ENCODE assay signal across 1 cellular context in the genomic region with DNA sequence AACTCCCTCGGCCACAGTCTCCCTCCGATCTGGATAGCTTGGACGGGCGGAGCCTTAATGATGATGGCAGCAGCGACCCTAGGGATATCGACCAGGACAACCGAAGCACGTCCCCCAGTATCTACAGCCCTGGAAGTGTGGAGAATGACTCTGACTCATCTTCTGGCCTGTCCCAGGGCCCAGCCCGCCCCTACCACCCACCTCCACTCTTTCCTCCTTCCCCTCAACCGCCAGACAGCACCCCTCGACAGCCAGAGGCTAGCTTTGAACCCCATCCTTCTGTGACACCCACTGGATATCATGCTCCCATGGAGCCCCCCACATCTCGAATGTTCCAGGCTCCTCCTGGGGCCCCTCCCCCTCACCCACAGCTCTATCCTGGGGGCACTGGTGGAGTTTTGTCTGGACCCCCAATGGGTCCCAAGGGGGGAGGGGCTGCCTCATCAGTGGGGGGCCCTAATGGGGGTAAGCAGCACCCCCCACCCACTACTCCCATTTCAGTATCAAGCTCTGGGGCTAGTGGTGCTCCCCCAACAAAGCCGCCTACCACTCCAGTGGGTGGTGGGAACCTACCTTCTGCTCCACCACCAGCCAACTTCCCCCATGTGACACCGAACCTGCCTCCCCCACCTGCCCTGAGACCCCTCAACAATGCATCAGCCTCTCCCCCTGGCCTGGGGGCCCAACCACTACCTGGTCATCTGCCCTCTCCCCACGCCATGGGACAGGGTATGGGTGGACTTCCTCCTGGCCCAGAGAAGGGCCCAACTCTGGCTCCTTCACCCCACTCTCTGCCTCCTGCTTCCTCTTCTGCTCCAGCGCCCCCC.
TF ChIP-seq lines count a peak whose summit lies in the region.

No MANE protein-coding gene starts in this region.

TF ChIP-seq in GM23338, 12 proteins besides CTCF, POLR2A, EP300 and RAD21 (continued from another document):
- TF ChIP-seq, protein P1, sequence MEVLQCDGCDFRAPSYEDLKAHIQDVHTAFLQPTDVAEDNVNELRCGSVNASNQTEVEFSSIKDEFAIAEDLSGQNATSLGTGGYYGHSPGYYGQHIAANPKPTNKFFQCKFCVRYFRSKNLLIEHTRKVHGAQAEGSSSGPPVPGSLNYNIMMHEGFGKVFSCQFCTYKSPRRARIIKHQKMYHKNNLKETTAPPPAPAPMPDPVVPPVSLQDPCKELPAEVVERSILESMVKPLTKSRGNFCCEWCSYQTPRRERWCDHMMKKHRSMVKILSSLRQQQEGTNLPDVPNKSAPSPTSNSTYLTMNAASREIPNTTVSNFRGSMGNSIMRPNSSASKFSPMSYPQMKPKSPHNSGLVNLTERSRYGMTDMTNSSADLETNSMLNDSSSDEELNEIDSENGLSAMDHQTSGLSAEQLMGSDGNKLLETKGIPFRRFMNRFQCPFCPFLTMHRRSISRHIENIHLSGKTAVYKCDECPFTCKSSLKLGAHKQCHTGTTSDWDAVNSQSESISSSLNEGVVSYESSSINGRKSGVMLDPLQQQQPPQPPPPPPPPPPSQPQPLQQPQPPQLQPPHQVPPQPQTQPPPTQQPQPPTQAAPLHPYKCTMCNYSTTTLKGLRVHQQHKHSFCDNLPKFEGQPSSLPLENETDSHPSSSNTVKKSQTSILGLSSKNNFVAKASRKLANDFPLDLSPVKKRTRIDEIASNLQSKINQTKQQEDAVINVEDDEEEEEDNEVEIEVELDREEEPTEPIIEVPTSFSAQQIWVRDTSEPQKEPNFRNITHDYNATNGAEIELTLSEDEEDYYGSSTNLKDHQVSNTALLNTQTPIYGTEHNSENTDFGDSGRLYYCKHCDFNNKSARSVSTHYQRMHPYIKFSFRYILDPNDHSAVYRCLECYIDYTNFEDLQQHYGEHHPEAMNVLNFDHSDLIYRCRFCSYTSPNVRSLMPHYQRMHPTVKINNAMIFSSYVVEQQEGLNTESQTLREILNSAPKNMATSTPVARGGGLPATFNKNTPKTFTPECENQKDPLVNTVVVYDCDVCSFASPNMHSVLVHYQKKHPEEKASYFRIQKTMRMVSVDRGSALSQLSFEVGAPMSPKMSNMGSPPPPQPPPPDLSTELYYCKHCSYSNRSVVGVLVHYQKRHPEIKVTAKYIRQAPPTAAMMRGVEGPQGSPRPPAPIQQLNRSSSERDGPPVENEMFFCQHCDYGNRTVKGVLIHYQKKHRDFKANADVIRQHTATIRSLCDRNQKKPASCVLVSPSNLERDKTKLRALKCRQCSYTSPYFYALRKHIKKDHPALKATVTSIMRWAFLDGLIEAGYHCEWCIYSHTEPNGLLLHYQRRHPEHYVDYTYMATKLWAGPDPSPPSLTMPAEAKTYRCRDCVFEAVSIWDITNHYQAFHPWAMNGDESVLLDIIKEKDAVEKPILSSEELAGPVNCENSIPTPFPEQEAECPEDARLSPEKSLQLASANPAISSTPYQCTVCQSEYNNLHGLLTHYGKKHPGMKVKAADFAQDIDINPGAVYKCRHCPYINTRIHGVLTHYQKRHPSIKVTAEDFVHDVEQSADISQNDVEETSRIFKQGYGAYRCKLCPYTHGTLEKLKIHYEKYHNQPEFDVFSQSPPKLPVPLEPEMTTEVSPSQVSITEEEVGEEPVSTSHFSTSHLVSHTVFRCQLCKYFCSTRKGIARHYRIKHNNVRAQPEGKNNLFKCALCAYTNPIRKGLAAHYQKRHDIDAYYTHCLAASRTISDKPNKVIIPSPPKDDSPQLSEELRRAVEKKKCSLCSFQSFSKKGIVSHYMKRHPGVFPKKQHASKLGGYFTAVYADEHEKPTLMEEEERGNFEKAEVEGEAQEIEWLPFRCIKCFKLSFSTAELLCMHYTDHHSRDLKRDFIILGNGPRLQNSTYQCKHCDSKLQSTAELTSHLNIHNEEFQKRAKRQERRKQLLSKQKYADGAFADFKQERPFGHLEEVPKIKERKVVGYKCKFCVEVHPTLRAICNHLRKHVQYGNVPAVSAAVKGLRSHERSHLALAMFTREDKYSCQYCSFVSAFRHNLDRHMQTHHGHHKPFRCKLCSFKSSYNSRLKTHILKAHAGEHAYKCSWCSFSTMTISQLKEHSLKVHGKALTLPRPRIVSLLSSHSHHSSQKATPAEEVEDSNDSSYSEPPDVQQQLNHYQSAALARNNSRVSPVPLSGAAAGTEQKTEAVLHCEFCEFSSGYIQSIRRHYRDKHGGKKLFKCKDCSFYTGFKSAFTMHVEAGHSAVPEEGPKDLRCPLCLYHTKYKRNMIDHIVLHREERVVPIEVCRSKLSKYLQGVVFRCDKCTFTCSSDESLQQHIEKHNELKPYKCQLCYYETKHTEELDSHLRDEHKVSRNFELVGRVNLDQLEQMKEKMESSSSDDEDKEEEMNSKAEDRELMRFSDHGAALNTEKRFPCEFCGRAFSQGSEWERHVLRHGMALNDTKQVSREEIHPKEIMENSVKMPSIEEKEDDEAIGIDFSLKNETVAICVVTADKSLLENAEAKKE (CRISPR knock-in tag; IDR thresholded peaks at IDR 0.05) = no peak
- TF ChIP-seq NANOG (IDR thresholded peaks at IDR 0.05; ENCODE audit: borderline replicate concordance) = no peak
- no peak for TF ChIP-seq EZH2phosphoT487 (IDR thresholded peaks at IDR 0.05; ENCODE audit: unreplicated experiment)
- no peak for TF ChIP-seq STAT1 (IDR thresholded peaks at IDR 0.05; ENCODE audit: unreplicated experiment)
- TF ChIP-seq, protein P2, sequence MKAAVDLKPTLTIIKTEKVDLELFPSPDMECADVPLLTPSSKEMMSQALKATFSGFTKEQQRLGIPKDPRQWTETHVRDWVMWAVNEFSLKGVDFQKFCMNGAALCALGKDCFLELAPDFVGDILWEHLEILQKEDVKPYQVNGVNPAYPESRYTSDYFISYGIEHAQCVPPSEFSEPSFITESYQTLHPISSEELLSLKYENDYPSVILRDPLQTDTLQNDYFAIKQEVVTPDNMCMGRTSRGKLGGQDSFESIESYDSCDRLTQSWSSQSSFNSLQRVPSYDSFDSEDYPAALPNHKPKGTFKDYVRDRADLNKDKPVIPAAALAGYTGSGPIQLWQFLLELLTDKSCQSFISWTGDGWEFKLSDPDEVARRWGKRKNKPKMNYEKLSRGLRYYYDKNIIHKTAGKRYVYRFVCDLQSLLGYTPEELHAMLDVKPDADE (IDR thresholded peaks at IDR 0.05) = no peak
- TF ChIP-seq ZNF331 (CRISPR knock-in tag; IDR thresholded peaks at IDR 0.05; ENCODE audit: low read depth) = no peak
- TF ChIP-seq, protein P3, sequence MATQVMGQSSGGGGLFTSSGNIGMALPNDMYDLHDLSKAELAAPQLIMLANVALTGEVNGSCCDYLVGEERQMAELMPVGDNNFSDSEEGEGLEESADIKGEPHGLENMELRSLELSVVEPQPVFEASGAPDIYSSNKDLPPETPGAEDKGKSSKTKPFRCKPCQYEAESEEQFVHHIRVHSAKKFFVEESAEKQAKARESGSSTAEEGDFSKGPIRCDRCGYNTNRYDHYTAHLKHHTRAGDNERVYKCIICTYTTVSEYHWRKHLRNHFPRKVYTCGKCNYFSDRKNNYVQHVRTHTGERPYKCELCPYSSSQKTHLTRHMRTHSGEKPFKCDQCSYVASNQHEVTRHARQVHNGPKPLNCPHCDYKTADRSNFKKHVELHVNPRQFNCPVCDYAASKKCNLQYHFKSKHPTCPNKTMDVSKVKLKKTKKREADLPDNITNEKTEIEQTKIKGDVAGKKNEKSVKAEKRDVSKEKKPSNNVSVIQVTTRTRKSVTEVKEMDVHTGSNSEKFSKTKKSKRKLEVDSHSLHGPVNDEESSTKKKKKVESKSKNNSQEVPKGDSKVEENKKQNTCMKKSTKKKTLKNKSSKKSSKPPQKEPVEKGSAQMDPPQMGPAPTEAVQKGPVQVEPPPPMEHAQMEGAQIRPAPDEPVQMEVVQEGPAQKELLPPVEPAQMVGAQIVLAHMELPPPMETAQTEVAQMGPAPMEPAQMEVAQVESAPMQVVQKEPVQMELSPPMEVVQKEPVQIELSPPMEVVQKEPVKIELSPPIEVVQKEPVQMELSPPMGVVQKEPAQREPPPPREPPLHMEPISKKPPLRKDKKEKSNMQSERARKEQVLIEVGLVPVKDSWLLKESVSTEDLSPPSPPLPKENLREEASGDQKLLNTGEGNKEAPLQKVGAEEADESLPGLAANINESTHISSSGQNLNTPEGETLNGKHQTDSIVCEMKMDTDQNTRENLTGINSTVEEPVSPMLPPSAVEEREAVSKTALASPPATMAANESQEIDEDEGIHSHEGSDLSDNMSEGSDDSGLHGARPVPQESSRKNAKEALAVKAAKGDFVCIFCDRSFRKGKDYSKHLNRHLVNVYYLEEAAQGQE (IDR thresholded peaks at IDR 0.05; ENCODE audit: unreplicated experiment) = no peak
- no peak for TF ChIP-seq POLR2AphosphoS5 (IDR thresholded peaks at IDR 0.05; ENCODE audit: low read depth)
